17 cellular contexts compared by ENCODE assay signal in the genomic region with DNA sequence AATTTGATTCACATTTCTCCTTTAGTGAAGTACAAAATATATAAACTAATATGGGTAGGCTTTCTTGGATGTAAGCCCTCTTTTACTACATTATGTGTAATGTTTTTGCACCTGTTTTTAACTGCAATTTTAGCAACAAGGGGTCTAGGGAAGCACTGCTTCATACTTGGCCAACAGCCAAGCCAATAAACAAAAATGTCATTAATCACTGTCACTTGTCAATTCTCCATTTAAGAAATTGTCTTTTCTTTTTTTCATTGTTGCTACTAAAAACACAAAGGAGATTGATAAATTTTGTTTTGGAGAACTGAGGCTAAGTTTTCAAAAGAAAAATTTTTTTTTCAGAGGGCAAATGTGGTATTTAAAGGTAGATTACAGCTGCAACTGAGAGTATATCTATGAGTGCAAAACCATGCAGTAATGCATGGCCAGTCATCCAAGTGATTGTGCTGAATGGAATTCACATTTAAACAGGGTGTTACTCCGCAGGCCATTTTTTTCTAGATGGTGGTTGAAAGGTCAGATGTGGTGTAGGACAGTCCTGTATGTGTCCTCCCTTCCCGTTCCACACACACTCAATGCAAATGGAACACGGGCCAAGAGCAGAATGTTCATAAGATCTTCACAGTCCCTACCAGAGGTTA.
DNase-seq lines count a peak whose midpoint lies in the region; ATAC-seq, FAIRE-seq and TF ChIP-seq lines count a peak whose summit lies in the region.
"Had no signal": no experiment of that assay in that cellular context is flagged by ENCODE, and none has a peak within 500 bp of the region (broad histone marks: within the 10 kb centered on the region; RNA-seq: fewer than 3 reads in every experiment).

No MANE protein-coding gene starts in this region.

- DNase-seq in COLO668 (lab: John Stamatoyannopoulos, UW; ENCODE audit: unreplicated experiment) (peak; percentile 3), NCI-H1092 (lab: John Stamatoyannopoulos, UW) (peak; percentile 21), NCI-H446 treated with DMSO at 0.1 percent for 48 hours (lab: John Stamatoyannopoulos, UW) (peak; percentile 76), GM12878 (ENCODE audit: low read depth, low spot score) (no peak), WTC11 (ENCODE audit: low spot score) (no peak), midbrain (lab: John Stamatoyannopoulos, UW) (no peak), substantia nigra (lab: John Stamatoyannopoulos, UW) (no peak)
- DNase-seq: activated naive CD4-positive, alpha-beta T cell treated with anti-CD3 and anti-CD28 coated beads, Interleukin-2, amount 10 ng/mL, durations not matched to agents 7 days and 5 days; head of caudate nucleus; left lung; NK-92 treated with Interleukin-12 subunit alpha and Interleukin-12 subunit beta, amount 100 ng/mL, for 24 hours; psoas muscle; transverse colon; WERI-Rb-1 had no signal

- CTCF ChIA-PET in GM12878 (lab: Yijun Ruan, JAX), result no interaction called here
- CTCF ChIA-PET in WTC11 (lab: Charles Lee), result no interaction called here

- no peaks in the 10 kb centered on the region for H3K79me2 ChIP-seq in GM12878 (ENCODE audit: control insufficient read depth, insufficient read depth, low read length)

- H3K9ac ChIP-seq in GM12878 (ENCODE audit: control insufficient read depth, insufficient read depth, low read length), result no peak overlapping the region

- no peaks in the 10 kb centered on the region for H3K36me3 Mint-ChIP-seq in WTC11
- H3K36me3 Mint-ChIP-seq: activated naive CD4-positive, alpha-beta T cell treated with anti-CD3 and anti-CD28 coated beads, Interleukin-2, amount 10 ng/mL, durations not matched to agents 7 days and 5 days had no signal

- H3K27ac ChIP-seq in GM12878 (ENCODE audit: control insufficient read depth, insufficient read depth) (no peak overlapping the region), substantia nigra (ENCODE audit: low read depth, low read length, poor library complexity, severe bottlenecking) (no peak overlapping the region)
- H3K27ac ChIP-seq: left lung, psoas muscle, transverse colon, WERI-Rb-1 had no signal

- H3K27me3 Mint-ChIP-seq in WTC11 (ENCODE audit: low read depth), result no peaks in the 10 kb centered on the region
- H3K27me3 Mint-ChIP-seq: activated naive CD4-positive, alpha-beta T cell treated with anti-CD3 and anti-CD28 coated beads, Interleukin-2, amount 10 ng/mL, durations not matched to agents 7 days and 5 days had no signal

- no peak overlapping the region for H2AFZ ChIP-seq in GM12878 (ENCODE audit: control insufficient read depth, low read depth, low read length)

- H3K9me3 Mint-ChIP-seq in WTC11, result peaks cover under 1% of the 10 kb centered on the region

- SMC1A ChIA-PET in GM12878 (lab: Charles Lee; ENCODE audit: uncharacterized antibody, unreplicated experiment), result no interaction called here

- no peaks in the 10 kb centered on the region for H3K4me1 Mint-ChIP-seq in WTC11
- H3K4me1 Mint-ChIP-seq: activated naive CD4-positive, alpha-beta T cell treated with anti-CD3 and anti-CD28 coated beads, Interleukin-2, amount 10 ng/mL, durations not matched to agents 7 days and 5 days had no signal

- no peaks in the 10 kb centered on the region for H3K9me3 ChIP-seq in GM12878 (replicated peaks; ENCODE audit: control insufficient read depth, insufficient read depth, low read length)
- H3K9me3 ChIP-seq: psoas muscle, transverse colon had no signal

- TF ChIP-seq EP300 in GM12878 (IDR thresholded peaks at IDR 0.05; ENCODE audit: borderline replicate concordance in 1 of 2, control insufficient read depth in 1 of 2, low read depth in 2 of 2, low read length in 2 of 2), result no peak

- intact Hi-C loops in GM12878 (cut with micrococcal nuclease; ENCODE audit: unreplicated experiment), result no loop called here

- no peak overlapping the region for H3K4me2 ChIP-seq in GM12878 (ENCODE audit: control insufficient read depth, insufficient read depth)

- ATAC-seq in GM12878 (no peak), WTC11 (no peak), GM21723 (IDR thresholded peaks at IDR 0.05; ENCODE audit: unreplicated experiment) (no peak)
- ATAC-seq: left lung, psoas muscle had no signal

- no peak overlapping the region for H3K4me3 ChIP-seq in GM12878
- H3K4me3 ChIP-seq: left lung, psoas muscle, transverse colon had no signal

- no peaks in the 10 kb centered on the region for H3K27me3 ChIP-seq in GM12878 (replicated peaks in 1 of 2; ENCODE audit: control insufficient read depth in 2 of 2, insufficient read depth in 2 of 2, low read length in 1 of 2)
- H3K27me3 ChIP-seq: left lung, transverse colon had no signal

- BruUV-seq in GM12878 (replicated peaks; lab: Mats Ljungman, UMichigan), result no TSS peak

- TF ChIP-seq RAD21 in GM12878 (IDR thresholded peaks at IDR 0.05; ENCODE audit: insufficient read depth, low read depth, low read length), result no peak

- H3K4me1 ChIP-seq in GM12878 (ENCODE audit: control insufficient read depth, insufficient read depth, low read length), result no peaks in the 10 kb centered on the region
- H3K4me1 ChIP-seq: left lung, psoas muscle, transverse colon had no signal

- no peaks in the 10 kb centered on the region for H4K20me1 ChIP-seq in GM12878 (ENCODE audit: control insufficient read depth, insufficient read depth)

- no peak for FAIRE-seq in GM12878 (lab: Jason Lieb, UNC)
- FAIRE-seq: endothelial cell of umbilical vein, GM12892 had no signal

- POLR2A ChIA-PET in GM12878 (lab: Charles Lee) (no interaction called here), WTC11 (lab: Charles Lee) (no interaction called here)

- in situ Hi-C loops in GM12878 (cut with MboI), result no loop called here

- no peaks in the 10 kb centered on the region for H3K36me3 ChIP-seq in GM12878 (ENCODE audit: control insufficient read depth in 2 of 2, insufficient read depth in 2 of 2, low read length in 1 of 2)
- H3K36me3 ChIP-seq: left lung, transverse colon, WERI-Rb-1 had no signal

- no peak for TF ChIP-seq CTCF in GM12878 (IDR thresholded peaks at IDR 0.05 in 2 of 3, conservative IDR thresholded peaks at IDR 0.05 in 1 of 3; ENCODE audit: control insufficient read depth in 2 of 3, extremely low read depth in 1 of 3, insufficient read depth in 1 of 3, low read depth in 3 of 3, low read length in 3 of 3)
- TF ChIP-seq CTCF in WTC11 (IDR thresholded peaks at IDR 0.05), result no peak

- no peak overlapping the region for H3K4me3 Mint-ChIP-seq in WTC11
- H3K4me3 Mint-ChIP-seq: activated naive CD4-positive, alpha-beta T cell treated with anti-CD3 and anti-CD28 coated beads, Interleukin-2, amount 10 ng/mL, durations not matched to agents 7 days and 5 days had no signal

- H3K27ac Mint-ChIP-seq in WTC11, result no peak overlapping the region
- H3K27ac Mint-ChIP-seq: activated naive CD4-positive, alpha-beta T cell treated with anti-CD3 and anti-CD28 coated beads, Interleukin-2, amount 10 ng/mL, durations not matched to agents 7 days and 5 days had no signal

- RAD21 ChIA-PET in GM12878 (lab: Charles Lee; ENCODE audit: unreplicated experiment), result no interaction called here

- 54% methylated on average over 3 of the region's 3 CpGs for WGBS in GM12878 (ENCODE audit: insufficient coverage, insufficient replicate concordance, low lambda C conversion rate, missing lambda C conversion rate)

- TF ChIP-seq POLR2A in GM12878 (IDR thresholded peaks at IDR 0.05; ENCODE audit: low read depth, low read length), result no peak

TF ChIP-seq in GM12878, 131 proteins besides CTCF, POLR2A, EP300 and RAD21:
- TF ChIP-seq, protein P1, sequence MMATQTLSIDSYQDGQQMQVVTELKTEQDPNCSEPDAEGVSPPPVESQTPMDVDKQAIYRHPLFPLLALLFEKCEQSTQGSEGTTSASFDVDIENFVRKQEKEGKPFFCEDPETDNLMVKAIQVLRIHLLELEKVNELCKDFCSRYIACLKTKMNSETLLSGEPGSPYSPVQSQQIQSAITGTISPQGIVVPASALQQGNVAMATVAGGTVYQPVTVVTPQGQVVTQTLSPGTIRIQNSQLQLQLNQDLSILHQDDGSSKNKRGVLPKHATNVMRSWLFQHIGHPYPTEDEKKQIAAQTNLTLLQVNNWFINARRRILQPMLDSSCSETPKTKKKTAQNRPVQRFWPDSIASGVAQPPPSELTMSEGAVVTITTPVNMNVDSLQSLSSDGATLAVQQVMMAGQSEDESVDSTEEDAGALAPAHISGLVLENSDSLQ (IDR thresholded peaks at IDR 0.05), result peak; percentile 61; the same call in 1 of the 2 replicates
- TF ChIP-seq MLLT1 (IDR thresholded peaks at IDR 0.05), result no peak
TF ChIP-seq in GM12878: peak in this region for 1.

TF ChIP-seq in WTC11, 78 proteins besides CTCF, POLR2A, EP300 and RAD21:
- no peak for TF ChIP-seq IRF2 (CRISPR knock-in tag; IDR thresholded peaks at IDR 0.05; ENCODE audit: borderline replicate concordance, low read depth)
- TF ChIP-seq MLX (CRISPR knock-in tag; IDR thresholded peaks at IDR 0.05), result no peak
- TF ChIP-seq SMAD4 (CRISPR knock-in tag; IDR thresholded peaks at IDR 0.05), result no peak
- TF ChIP-seq, protein P2, sequence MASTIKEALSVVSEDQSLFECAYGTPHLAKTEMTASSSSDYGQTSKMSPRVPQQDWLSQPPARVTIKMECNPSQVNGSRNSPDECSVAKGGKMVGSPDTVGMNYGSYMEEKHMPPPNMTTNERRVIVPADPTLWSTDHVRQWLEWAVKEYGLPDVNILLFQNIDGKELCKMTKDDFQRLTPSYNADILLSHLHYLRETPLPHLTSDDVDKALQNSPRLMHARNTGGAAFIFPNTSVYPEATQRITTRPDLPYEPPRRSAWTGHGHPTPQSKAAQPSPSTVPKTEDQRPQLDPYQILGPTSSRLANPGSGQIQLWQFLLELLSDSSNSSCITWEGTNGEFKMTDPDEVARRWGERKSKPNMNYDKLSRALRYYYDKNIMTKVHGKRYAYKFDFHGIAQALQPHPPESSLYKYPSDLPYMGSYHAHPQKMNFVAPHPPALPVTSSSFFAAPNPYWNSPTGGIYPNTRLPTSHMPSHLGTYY (CRISPR knock-in tag; IDR thresholded peaks at IDR 0.05), result no peak
- TF ChIP-seq SP1 (CRISPR knock-in tag; conservative IDR thresholded peaks at IDR 0.05), result no peak
- TF ChIP-seq SOX15 (CRISPR knock-in tag; IDR thresholded peaks at IDR 0.05), result no peak
- TF ChIP-seq, protein P3, sequence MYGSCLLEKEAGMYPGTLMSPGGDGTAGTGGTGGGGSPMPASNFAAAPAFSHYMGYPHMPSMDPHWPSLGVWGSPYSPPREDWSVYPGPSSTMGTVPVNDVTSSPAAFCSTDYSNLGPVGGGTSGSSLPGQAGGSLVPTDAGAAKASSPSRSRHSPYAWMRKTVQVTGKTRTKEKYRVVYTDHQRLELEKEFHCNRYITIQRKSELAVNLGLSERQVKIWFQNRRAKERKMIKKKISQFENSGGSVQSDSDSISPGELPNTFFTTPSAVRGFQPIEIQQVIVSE (CRISPR knock-in tag; IDR thresholded peaks at IDR 0.05; ENCODE audit: borderline replicate concordance), result no peak
- TF ChIP-seq TP53 (CRISPR knock-in tag; IDR thresholded peaks at IDR 0.05), result no peak
- no peak for TF ChIP-seq RORB (CRISPR knock-in tag; IDR thresholded peaks at IDR 0.05)
TF ChIP-seq in WTC11: peak in this region for 0.

Comparison
In these comparisons a context has a peak if more than half of its experiments do, and no peak if none do; other contexts are left out.
1. DNase-seq: peak in COLO668 (single experiment), NCI-H1092 (single experiment) and NCI-H446 treated with DMSO at 0.1 percent for 48 hours (single experiment); none in GM12878 (single experiment), WTC11 (single experiment), midbrain (single experiment) and substantia nigra (0 of 49).